ENCODE assay signal across 8 cellular contexts in the genomic region with DNA sequence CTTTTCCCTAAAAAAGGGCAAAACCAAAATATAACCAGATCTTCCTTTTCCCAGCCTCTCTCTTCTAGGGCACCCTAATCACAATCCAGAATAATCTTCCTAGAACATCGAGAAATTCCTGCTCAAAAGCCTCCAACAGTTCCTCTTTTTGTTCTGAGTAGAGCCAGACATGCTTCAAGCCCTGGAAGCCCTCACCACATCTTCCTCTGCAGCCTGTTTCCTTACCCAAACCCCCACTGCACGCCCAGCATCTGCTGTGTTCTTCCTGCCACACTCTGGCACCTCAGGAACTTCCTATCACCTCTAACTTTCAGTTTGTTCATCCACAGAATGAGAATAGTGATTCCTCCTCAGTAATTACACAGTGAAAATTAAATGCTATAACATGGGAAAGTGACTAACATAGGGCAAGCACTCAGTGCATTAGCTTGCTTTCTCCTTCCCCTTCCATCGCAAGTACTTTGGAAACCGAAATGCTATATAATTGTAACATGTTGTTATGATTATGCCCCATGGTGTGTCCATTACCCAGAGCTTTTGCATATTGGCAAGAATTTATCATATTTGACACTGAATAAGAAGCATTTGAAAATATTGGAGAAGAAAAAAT. TPM values are rescaled to one million over a fixed set of nuclear protein-coding genes. Genes with fewer than 3 reads are reported as not detected.
DNase-seq lines count a peak whose midpoint lies in the region; ATAC-seq and TF ChIP-seq lines count a peak whose summit lies in the region.

No MANE protein-coding gene starts in this region.

- H3K27ac Mint-ChIP-seq in CD4-positive, CD25-positive, alpha-beta regulatory T cell: peak overlapping the region; percentile 83 to 95 (median 84)
- peak overlapping the region; percentile 29 for H3K27ac Mint-ChIP-seq in chondrocyte (ENCODE audit: unreplicated experiment)

- no peaks in the 10 kb centered on the region for H3K27me3 ChIP-seq in CD4-positive, CD25-positive, alpha-beta regulatory T cell (ENCODE audit: control insufficient read depth, insufficient read depth, low read length)

- H3K4me1 ChIP-seq in CD4-positive, CD25-positive, alpha-beta regulatory T cell (ENCODE audit: control insufficient read depth, insufficient read depth, low read length, poor library complexity, severe bottlenecking): peaks cover 23% of the 10 kb centered on the region

- H3K27me3 Mint-ChIP-seq in CD4-positive, CD25-positive, alpha-beta regulatory T cell: no peaks in the 10 kb centered on the region
- no peaks in the 10 kb centered on the region for H3K27me3 Mint-ChIP-seq in chondrocyte (ENCODE audit: low read depth)

- H3K27ac ChIP-seq in CD4-positive, CD25-positive, alpha-beta regulatory T cell (ENCODE audit: insufficient read depth, low read length, poor library complexity, severe bottlenecking): peak overlapping the region; percentile 48

- H3K4me3 ChIP-seq in CD4-positive, CD25-positive, alpha-beta regulatory T cell (ENCODE audit: low read depth, low read length): peak overlapping the region; percentile 75

- H3K9me3 ChIP-seq in CD4-positive, CD25-positive, alpha-beta regulatory T cell (ENCODE audit: control insufficient read depth in 2 of 2, low read length in 2 of 2): no peaks in the 10 kb centered on the region

- H3K9me3 Mint-ChIP-seq in CD4-positive, CD25-positive, alpha-beta regulatory T cell: no peaks in the 10 kb centered on the region
- H3K9me3 Mint-ChIP-seq in chondrocyte (ENCODE audit: low read depth): no peaks in the 10 kb centered on the region

- DNase-seq in CD4-positive, CD25-positive, alpha-beta regulatory T cell: peak in 2 of 3 donors; percentile 9 to 43
- DNase-seq in chondrocyte (ENCODE audit: low spot score): no peak
- no peak for DNase-seq in posterior vena cava (ENCODE audit: low spot score)
- DNase-seq in hepatic stellate cell (ENCODE audit: low spot score): no peak
- DNase-seq in NCI-H1436 treated with DMSO at 0.1 percent for 48 hours (lab: John Stamatoyannopoulos, UW): no peak
- no peak for DNase-seq in COLO668 (lab: John Stamatoyannopoulos, UW; ENCODE audit: unreplicated experiment)

- peaks cover 12 to 42% (median 30%) of the 10 kb centered on the region in 4 donors for H3K4me1 Mint-ChIP-seq in CD4-positive, CD25-positive, alpha-beta regulatory T cell
- H3K4me1 Mint-ChIP-seq in chondrocyte (ENCODE audit: low read depth): peaks cover 67% of the 10 kb centered on the region

- H3K36me3 ChIP-seq in CD4-positive, CD25-positive, alpha-beta regulatory T cell (ENCODE audit: control insufficient read depth, insufficient read depth, low read length): peaks cover 45% of the 10 kb centered on the region

- TF ChIP-seq CTCF in chondrocyte (IDR thresholded peaks at IDR 0.05): no peak

- intact Hi-C loops in posterior vena cava (cut with DNase I): no loop called here

- peak overlapping the region; percentile 22 to 79 (median 64) for H3K4me3 Mint-ChIP-seq in CD4-positive, CD25-positive, alpha-beta regulatory T cell
- H3K4me3 Mint-ChIP-seq in chondrocyte (ENCODE audit: unreplicated experiment): no peak overlapping the region

- peak; percentile 18 to 29 for ATAC-seq in CD4-positive, CD25-positive, alpha-beta regulatory T cell (ENCODE audit: low read depth in 2 of 2)
- ATAC-seq in GM21825 (IDR thresholded peaks at IDR 0.05; ENCODE audit: unreplicated experiment): peak; percentile 33
- ATAC-seq in SK-N-SH treated with all-trans-retinoic acid at 6 μM for 48 hours: peak; percentile 15

- H3K36me3 Mint-ChIP-seq in CD4-positive, CD25-positive, alpha-beta regulatory T cell: peaks cover 37% of the 10 kb centered on the region
- H3K36me3 Mint-ChIP-seq in chondrocyte (ENCODE audit: low read depth): peaks cover 20% of the 10 kb centered on the region

TF ChIP-seq in SK-N-SH treated with all-trans-retinoic acid at 6 μM for 48 hours, 23 proteins besides CTCF, POLR2A, EP300 and RAD21:
- TF ChIP-seq PPARA (CRISPR knock-in tag; IDR thresholded peaks at IDR 0.05; ENCODE audit: borderline replicate concordance) (no peak), TCF4 (CRISPR knock-in tag; IDR thresholded peaks at IDR 0.05; ENCODE audit: borderline replicate concordance) (no peak), ZNF565 (CRISPR knock-in tag; conservative IDR thresholded peaks at IDR 0.05; ENCODE audit: low read depth) (no peak), ZNF8 (CRISPR knock-in tag; IDR thresholded peaks at IDR 0.05) (no peak), ZC3H10 (CRISPR knock-in tag; IDR thresholded peaks at IDR 0.05) (no peak), CSDC2 (CRISPR knock-in tag; IDR thresholded peaks at IDR 0.05) (no peak)
- TF ChIP-seq, protein P1, sequence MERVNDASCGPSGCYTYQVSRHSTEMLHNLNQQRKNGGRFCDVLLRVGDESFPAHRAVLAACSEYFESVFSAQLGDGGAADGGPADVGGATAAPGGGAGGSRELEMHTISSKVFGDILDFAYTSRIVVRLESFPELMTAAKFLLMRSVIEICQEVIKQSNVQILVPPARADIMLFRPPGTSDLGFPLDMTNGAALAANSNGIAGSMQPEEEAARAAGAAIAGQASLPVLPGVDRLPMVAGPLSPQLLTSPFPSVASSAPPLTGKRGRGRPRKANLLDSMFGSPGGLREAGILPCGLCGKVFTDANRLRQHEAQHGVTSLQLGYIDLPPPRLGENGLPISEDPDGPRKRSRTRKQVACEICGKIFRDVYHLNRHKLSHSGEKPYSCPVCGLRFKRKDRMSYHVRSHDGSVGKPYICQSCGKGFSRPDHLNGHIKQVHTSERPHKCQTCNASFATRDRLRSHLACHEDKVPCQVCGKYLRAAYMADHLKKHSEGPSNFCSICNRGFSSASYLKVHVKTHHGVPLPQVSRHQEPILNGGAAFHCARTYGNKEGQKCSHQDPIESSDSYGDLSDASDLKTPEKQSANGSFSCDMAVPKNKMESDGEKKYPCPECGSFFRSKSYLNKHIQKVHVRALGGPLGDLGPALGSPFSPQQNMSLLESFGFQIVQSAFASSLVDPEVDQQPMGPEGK (CRISPR knock-in tag; IDR thresholded peaks at IDR 0.05; ENCODE audit: borderline replicate concordance): no peak
TF ChIP-seq in SK-N-SH treated with all-trans-retinoic acid at 6 μM for 48 hours: peak in this region for 0.

RNA-seq across cellular contexts. Expression of a gene that starts 26.3 kb away (rescaled TPM):
- total RNA-seq in CD4-positive, CD25-positive, alpha-beta regulatory T cell: 33.8 TPM
- polyA plus RNA-seq in CD4-positive, CD25-positive, alpha-beta regulatory T cell: 10 to 100 TPM; 39.8 to 49.1 (median 45.4) TPM
- total RNA-seq in chondrocyte: 56.1 to 76.9 TPM (median 57.4 TPM) in 3 replicates
- 10 to 100 TPM; 56.5 to 59.9 TPM for total RNA-seq in posterior vena cava

RNA-seq across cellular contexts. Expression of a gene that starts 37.4 kb away (rescaled TPM):
- 6.1 TPM for total RNA-seq in CD4-positive, CD25-positive, alpha-beta regulatory T cell
- polyA plus RNA-seq in CD4-positive, CD25-positive, alpha-beta regulatory T cell: 10 to 100 TPM; 17.8 to 31.0 (median 24.0) TPM
- total RNA-seq in chondrocyte (25.0 to 33.5 TPM (median 25.6 TPM) in 3 replicates), posterior vena cava (10 to 100 TPM; 18.3 to 20.3 TPM)

RNA-seq across cellular contexts. Expression of a gene that starts 42.5 kb away (rescaled TPM):
- 62.2 TPM for total RNA-seq in CD4-positive, CD25-positive, alpha-beta regulatory T cell
- 100 to 1,000 TPM in 1 of 4 donors, 10 to 100 TPM in 3; 31.9 to 113 (median 77.1) TPM for polyA plus RNA-seq in CD4-positive, CD25-positive, alpha-beta regulatory T cell
- total RNA-seq in chondrocyte (0.15 TPM in 1 of 3 replicates, not detected in the others), posterior vena cava (100 to 1,000 TPM in 1 of 2 donors, 10 to 100 TPM in 1; 51.4 to 221 TPM)

Comparison
In these comparisons a context has a peak if more than half of its experiments do, and no peak if none do; other contexts are left out.
1. DNase-seq: peak in CD4-positive, CD25-positive, alpha-beta regulatory T cell (2 of 3); none in chondrocyte (single experiment), posterior vena cava (single experiment), hepatic stellate cell (single experiment), NCI-H1436 treated with DMSO at 0.1 percent for 48 hours (single experiment) and COLO668 (single experiment).
2. RNA of a gene that starts 42.5 kb away (total RNA-seq): 51.4 to 221 TPM in posterior vena cava and 62.2 TPM in CD4-positive, CD25-positive, alpha-beta regulatory T cell (single experiment); 0.15 TPM in chondrocyte; every median in the first group is over 10 times any median in the second.
3. Peak in every context shown above with its lines, with median percentiles within 50 percentile points of each other: ATAC-seq.